8 cellular contexts compared by ENCODE assay signal in genomic region chr5:172110921-172111873, GRCh38.
DNase-seq lines count a peak whose midpoint lies in the region; ATAC-seq and TF ChIP-seq lines count a peak whose summit lies in the region.

No MANE protein-coding gene starts in this region.

- DNase-seq in NAMALWA (ENCODE audit: low spot score), result peak; percentile 93
- peak; percentile 86 to 91 for DNase-seq in activated CD4-positive, alpha-beta T cell treated with anti-CD3 and anti-CD28 coated beads, Interleukin-2, amount 50 U/mL, for 48 hours
- DNase-seq in effector memory CD8-positive, alpha-beta T cell, result peak; percentile 65 to 68 (median 67)
- no peak for DNase-seq in osteocyte (ENCODE audit: extremely low spot score, unreplicated experiment)
- peak; percentile 65 for DNase-seq in ureter (ENCODE audit: low spot score)
- DNase-seq in A673 (ENCODE audit: low spot score), result no peak

- H3K27ac ChIP-seq in HEK293 (ENCODE audit: extremely low read depth, low read depth, low read length) (peak overlapping the region; percentile 75), A673 (ENCODE audit: low read depth, low read length, poor library complexity, severe bottlenecking) (no peak overlapping the region)

- H3K4me1 ChIP-seq in HEK293 (ENCODE audit: control insufficient read depth, insufficient read depth, low read length) (peaks cover 16% of the 10 kb centered on the region; the same call in 1 of the 2 replicates), A673 (ENCODE audit: insufficient read depth, low read length, poor library complexity, severe bottlenecking) (peaks cover 3% of the 10 kb centered on the region)

- H3K36me3 ChIP-seq in HEK293 (ENCODE audit: control insufficient read depth in 2 of 2, insufficient read depth in 1 of 2, low read length in 2 of 2), result peaks cover 0 to 8% of the 10 kb centered on the region in 2 experiments; a peak in 2 of 3 replicates
- H3K36me3 ChIP-seq in A673 (ENCODE audit: insufficient read depth, low read length, poor library complexity, severe bottlenecking), result no peaks in the 10 kb centered on the region

- no peaks in the 10 kb centered on the region for H3K27me3 Mint-ChIP-seq in effector memory CD8-positive, alpha-beta T cell
- no peaks in the 10 kb centered on the region for H3K27me3 Mint-ChIP-seq in osteocyte (ENCODE audit: unreplicated experiment)

- H3K27ac Mint-ChIP-seq in effector memory CD8-positive, alpha-beta T cell, result peak overlapping the region; percentile 94 to 95
- H3K27ac Mint-ChIP-seq in osteocyte (ENCODE audit: unreplicated experiment), result peak overlapping the region; percentile 78

- no TSS peak for BruUV-seq in A673 (replicated peaks; lab: Mats Ljungman, UMichigan)

- no peaks in the 10 kb centered on the region for H3K9me3 Mint-ChIP-seq in effector memory CD8-positive, alpha-beta T cell
- no peaks in the 10 kb centered on the region for H3K9me3 Mint-ChIP-seq in osteocyte (ENCODE audit: unreplicated experiment)

- intact Hi-C loops in A673 (cut with micrococcal nuclease; ENCODE audit: unreplicated experiment), result no loop called here

- H3K4me3 Mint-ChIP-seq in effector memory CD8-positive, alpha-beta T cell, result peak overlapping the region; percentile 85 to 88
- peak overlapping the region; percentile 18 for H3K4me3 Mint-ChIP-seq in osteocyte (ENCODE audit: unreplicated experiment)

- peaks cover 55 to 77% of the 10 kb centered on the region in 2 donors for H3K4me1 Mint-ChIP-seq in effector memory CD8-positive, alpha-beta T cell (ENCODE audit: low read depth in 2 of 2)
- H3K4me1 Mint-ChIP-seq in osteocyte (ENCODE audit: unreplicated experiment), result peaks cover 78% of the 10 kb centered on the region

- POLR2A ChIA-PET in HEK293 (lab: Yijun Ruan, JAX) (interaction anchor here (0.7 kb wide), 1 partner anchor 78 kb away, joined by 3 read pairs; no protein-coding TSS in a partner anchor), A673 (lab: Charles Lee; ENCODE audit: low non-redundant PET) (no interaction called here)

- TF ChIP-seq CTCF in GM12873 (IDR thresholded peaks at IDR 0.05; ENCODE audit: insufficient read depth, low read depth, low read length, missing control alignments) (peak; percentile 8), HEK293 (tag by site-specific recombination; IDR thresholded peaks at IDR 0.05) (0 out of 2 replicates have a peak, but pooled peaks have one; percentile 24), osteocyte (IDR thresholded peaks at IDR 0.05) (no peak), A673 (conservative IDR thresholded peaks at IDR 0.05; ENCODE audit: low read depth, low read length) (no peak)

- peak; percentile 68 for ATAC-seq in effector memory CD8-positive, alpha-beta T cell (replicated peaks)

- H3K4me3 ChIP-seq in HEK293 (ENCODE audit: low read depth, low read length) (no peak overlapping the region), A673 (ENCODE audit: low read depth, low read length, poor library complexity, severe bottlenecking) (no peak overlapping the region)

- peaks cover 56% of the 10 kb centered on the region for H3K36me3 Mint-ChIP-seq in effector memory CD8-positive, alpha-beta T cell (ENCODE audit: insufficient read depth)
- H3K36me3 Mint-ChIP-seq in osteocyte (ENCODE audit: unreplicated experiment), result peaks cover 15% of the 10 kb centered on the region

- CTCF ChIA-PET in HEK293 (lab: Yijun Ruan, JAX) (interaction anchor here (1.0 to 3.8 kb wide), 3 partner anchors 12 to 182 kb away, joined by 3 to 23 read pairs (median 4); partner anchors contain the start of gene STK10), A673 (lab: Charles Lee) (no interaction called here)

- H3K27me3 ChIP-seq in A673 (replicated peaks; ENCODE audit: insufficient read depth, low read depth, low read length, poor library complexity), result no peaks in the 10 kb centered on the region

- H3K9me3 ChIP-seq in HEK293 (ENCODE audit: control insufficient read depth, insufficient read depth, low read depth, low read length) (no peaks in the 10 kb centered on the region), A673 (ENCODE audit: low read depth, low read length, poor library complexity, severe bottlenecking) (no peaks in the 10 kb centered on the region)

TF ChIP-seq in HEK293, 187 proteins besides CTCF, POLR2A, EP300 and RAD21 (continues in another document):
- no peak for TF ChIP-seq ZNF324 (tag by site-specific recombination; IDR thresholded peaks at IDR 0.05)
- TF ChIP-seq PBX3 (CRISPR knock-in tag; IDR thresholded peaks at IDR 0.05), result no peak
- TF ChIP-seq ZNF184 (tag by site-specific recombination; IDR thresholded peaks at IDR 0.05), result no peak
- no peak for TF ChIP-seq ZFP37 (tag by site-specific recombination; IDR thresholded peaks at IDR 0.05)
- no peak for TF ChIP-seq ZNF529 (tag by site-specific recombination; IDR thresholded peaks at IDR 0.05; ENCODE audit: insufficient replicate concordance)
- no peak for TF ChIP-seq ZNF530 (tag by site-specific recombination; IDR thresholded peaks at IDR 0.05; ENCODE audit: low read depth)
- TF ChIP-seq IKZF3 (tag by site-specific recombination; IDR thresholded peaks at IDR 0.05), result peak; percentile 56; the same call in 1 of the 2 replicates
- TF ChIP-seq ZSCAN16 (tag by site-specific recombination; IDR thresholded peaks at IDR 0.05), result no peak
- no peak for TF ChIP-seq ZNF768 (tag by site-specific recombination; IDR thresholded peaks at IDR 0.05)
- no peak for TF ChIP-seq ZBTB49 (tag by site-specific recombination; IDR thresholded peaks at IDR 0.05; ENCODE audit: low read depth)
- peak; percentile 84 for TF ChIP-seq PATZ1 (tag by site-specific recombination; IDR thresholded peaks at IDR 0.05)
- no peak for TF ChIP-seq ZNF624 (tag by site-specific recombination; IDR thresholded peaks at IDR 0.05)
- no peak for TF ChIP-seq ZNF639 (tag by site-specific recombination; IDR thresholded peaks at IDR 0.05)
- TF ChIP-seq ZNF404 (tag by site-specific recombination; IDR thresholded peaks at IDR 0.05), result no peak
- TF ChIP-seq ZNF777 (tag by site-specific recombination; IDR thresholded peaks at IDR 0.05; ENCODE audit: borderline replicate concordance), result no peak
- no peak for TF ChIP-seq ZNF155 (tag by site-specific recombination; IDR thresholded peaks at IDR 0.05)
- no peak for TF ChIP-seq KLF16 (tag by site-specific recombination; IDR thresholded peaks at IDR 0.05)
- no peak for TF ChIP-seq ZNF214 (tag by site-specific recombination; IDR thresholded peaks at IDR 0.05; ENCODE audit: borderline replicate concordance)

Comparison
In these comparisons a context has a peak if more than half of its experiments do, and no peak if none do; other contexts are left out.
1. CTCF ChIP-seq: peak in GM12873 (single experiment) and HEK293 (single experiment); none in osteocyte (single experiment) and A673 (single experiment).
2. DNase-seq: peak in NAMALWA (single experiment), activated CD4-positive, alpha-beta T cell treated with anti-CD3 and anti-CD28 coated beads, Interleukin-2, amount 50 U/mL, for 48 hours (2 of 2), effector memory CD8-positive, alpha-beta T cell (3 of 3) and ureter (single experiment); none in osteocyte (single experiment) and A673 (single experiment).